24 cellular contexts compared by ENCODE assay signal in the genomic region with DNA sequence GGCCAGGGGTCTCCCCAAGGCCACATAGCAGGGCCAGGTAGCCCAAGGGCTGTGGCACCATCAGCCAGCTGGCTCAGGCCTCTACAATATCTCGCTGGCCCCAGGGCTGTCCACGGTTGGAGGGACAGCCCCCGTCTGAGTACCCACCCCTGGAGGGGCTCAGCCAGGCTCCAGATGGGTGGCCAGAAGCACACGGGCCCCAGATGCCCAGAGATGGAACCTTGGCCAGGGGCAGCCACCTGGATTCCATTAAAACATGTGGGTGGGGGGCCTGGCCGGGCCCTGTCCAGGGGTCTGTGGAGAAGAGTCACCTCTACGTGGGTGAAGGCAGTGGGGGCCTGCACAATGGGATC. TPM values are rescaled to one million over a fixed set of nuclear protein-coding genes. Genes with fewer than 3 reads are reported as not detected.
DNase-seq lines count a peak whose midpoint lies in the region; ATAC-seq and TF ChIP-seq lines count a peak whose summit lies in the region.
"Had no signal": no experiment of that assay in that cellular context is flagged by ENCODE, and none has a peak within 500 bp of the region (broad histone marks: within the 10 kb centered on the region; RNA-seq: fewer than 3 reads in every experiment).

No MANE protein-coding gene starts in this region.

- TF ChIP-seq EP300 in esophagus muscularis mucosa (IDR thresholded peaks at IDR 0.05) (no peak), sigmoid colon (IDR thresholded peaks at IDR 0.05) (no peak)

- H3K27me3 ChIP-seq in heart left ventricle, result no peaks in the 10 kb centered on the region
- no peaks in the 10 kb centered on the region for H3K27me3 ChIP-seq in esophagus muscularis mucosa
- no peaks in the 10 kb centered on the region for H3K27me3 ChIP-seq in sigmoid colon
- H3K27me3 ChIP-seq in uterus, result no peaks in the 10 kb centered on the region
- H3K27me3 ChIP-seq: hepatocyte, SJSA1, thyroid gland had no signal

- 59 to 92% (median 74%) methylated on average over 2 to 6 of the region's 6 CpGs for WGBS in heart left ventricle, 4 donors
- 55% methylated on average over 3 of the region's 6 CpGs for WGBS in esophagus muscularis mucosa
- 85 to 87% methylated on average over 6 of the region's 6 CpGs for WGBS in sigmoid colon, 2 donors

- peak in 1 of 4 donors; percentile 2 for ATAC-seq in heart left ventricle
- ATAC-seq in left cardiac atrium, result no peak

- intact Hi-C loops in heart left ventricle (cut with DNase I) (no loop called here), left cardiac atrium (cut with DNase I) (no loop called here), esophagus muscularis mucosa (cut with DNase I) (no loop called here), sigmoid colon (cut with DNase I) (no loop called here), uterus (cut with DNase I; ENCODE audit: low total_unique reads) (no loop called here)

- H3K27ac Mint-ChIP-seq in glutamatergic neuron (ENCODE audit: unreplicated experiment), result no peak overlapping the region
- H3K27ac Mint-ChIP-seq: activated CD4-positive, alpha-beta memory T cell treated with anti-CD3 and anti-CD28 coated beads for 36 hours; nephron progenitor cell had no signal

- H3K4me1 ChIP-seq in heart left ventricle (peaks cover 0 to 78% (median 35%) of the 10 kb centered on the region in 12 donors), esophagus muscularis mucosa (peaks cover 54 to 87% (median 86%) of the 10 kb centered on the region in 4 donors), sigmoid colon (peaks cover 0 to 81% (median 79%) of the 10 kb centered on the region in 4 donors), uterus (peaks cover 4 to 28% of the 10 kb centered on the region in 2 donors)
- H3K4me1 ChIP-seq: thyroid gland had no signal

- TF ChIP-seq CTCF in heart left ventricle (IDR thresholded peaks at IDR 0.05) (no peak), esophagus muscularis mucosa (IDR thresholded peaks at IDR 0.05) (no peak), sigmoid colon (IDR thresholded peaks at IDR 0.05) (no peak), uterus (IDR thresholded peaks at IDR 0.05) (no peak), glutamatergic neuron (IDR thresholded peaks at IDR 0.05; ENCODE audit: partially characterized antibody, unreplicated experiment) (no peak)

- DNase-seq in heart left ventricle (no peak), left cardiac atrium (no peak), esophagus muscularis mucosa (ENCODE audit: extremely low spot score) (no peak), sigmoid colon (no peak), uterus (no peak), NCI-H1436 (lab: John Stamatoyannopoulos, UW) (no peak), COR-L47 (lab: John Stamatoyannopoulos, UW) (no peak), glutamatergic neuron (no peak)
- DNase-seq: 8988T; activated CD4-positive, alpha-beta memory T cell treated with anti-CD3 and anti-CD28 coated beads for 36 hours; activated gamma-delta T cell treated with Interleukin-2 at 50 U/mL for 16 hours; activated T-cell treated with anti-CD3 and anti-CD28 coated beads for 4 hours; amygdala; cerebellar nuclear complex; effector memory CD4-positive, alpha-beta T cell; NCI-H1105; NCI-H526 treated with DMSO at 0.1 percent for 48 hours; nephron progenitor cell; posterior cingulate gyrus; stimulated activated CD4-positive, alpha-beta T cell treated with anti-CD3 and anti-CD28 coated beads, Interleukin-15, amount 100 ng/mL, for 24 hours; T-helper 2 cell; thyroid gland had no signal

- H3K4me1 Mint-ChIP-seq in glutamatergic neuron (ENCODE audit: low read depth, unreplicated experiment), result peaks cover 21% of the 10 kb centered on the region

- no peak overlapping the region for H3K4me3 Mint-ChIP-seq in glutamatergic neuron (ENCODE audit: unreplicated experiment)
- H3K4me3 Mint-ChIP-seq: activated CD4-positive, alpha-beta memory T cell treated with anti-CD3 and anti-CD28 coated beads for 36 hours; nephron progenitor cell had no signal

- H3K9me3 ChIP-seq in heart left ventricle (no peaks in the 10 kb centered on the region), esophagus muscularis mucosa (no peaks in the 10 kb centered on the region), sigmoid colon (no peaks in the 10 kb centered on the region), uterus (no peaks in the 10 kb centered on the region)
- H3K9me3 ChIP-seq: SJSA1, thyroid gland had no signal

- H3K9me3 Mint-ChIP-seq in glutamatergic neuron (ENCODE audit: unreplicated experiment), result peaks cover 6% of the 10 kb centered on the region
- H3K9me3 Mint-ChIP-seq: activated CD4-positive, alpha-beta memory T cell treated with anti-CD3 and anti-CD28 coated beads for 36 hours; nephron progenitor cell had no signal

- peak overlapping the region in 1 of 12 donors; percentile 2 for H3K4me3 ChIP-seq in heart left ventricle
- H3K4me3 ChIP-seq in esophagus muscularis mucosa, result no peak overlapping the region
- H3K4me3 ChIP-seq in sigmoid colon, result no peak overlapping the region
- no peak overlapping the region for H3K4me3 ChIP-seq in uterus
- H3K4me3 ChIP-seq: hepatocyte, SJSA1, thyroid gland had no signal

- TF ChIP-seq POLR2A in heart left ventricle (IDR thresholded peaks at IDR 0.05) (no peak), esophagus muscularis mucosa (IDR thresholded peaks at IDR 0.05; ENCODE audit: low read depth) (no peak), sigmoid colon (IDR thresholded peaks at IDR 0.05) (no peak), uterus (IDR thresholded peaks at IDR 0.05) (no peak)

- H3K36me3 ChIP-seq in heart left ventricle (no peaks in the 10 kb centered on the region), esophagus muscularis mucosa (peaks cover 0 to 5% (median 0%) of the 10 kb centered on the region in 4 donors), sigmoid colon (no peaks in the 10 kb centered on the region), uterus (no peaks in the 10 kb centered on the region)
- H3K36me3 ChIP-seq: SJSA1, thyroid gland had no signal

- H3K27ac ChIP-seq in heart left ventricle, result peak overlapping the region; percentile 49 to 89 (median 62)
- peak overlapping the region; percentile 86 to 94 (median 87) for H3K27ac ChIP-seq in esophagus muscularis mucosa (replicated peaks in 1 of 4)
- H3K27ac ChIP-seq in sigmoid colon, result peak overlapping the region; percentile 85 to 96 (median 90)
- peak overlapping the region; percentile 47 to 75 for H3K27ac ChIP-seq in uterus
- H3K27ac ChIP-seq: hepatocyte, SJSA1, thyroid gland had no signal

- no peaks in the 10 kb centered on the region for H3K36me3 Mint-ChIP-seq in glutamatergic neuron (ENCODE audit: unreplicated experiment)
- H3K36me3 Mint-ChIP-seq: activated CD4-positive, alpha-beta memory T cell treated with anti-CD3 and anti-CD28 coated beads for 36 hours had no signal

- peaks cover 8% of the 10 kb centered on the region for H3K27me3 Mint-ChIP-seq in glutamatergic neuron (ENCODE audit: unreplicated experiment)
- H3K27me3 Mint-ChIP-seq: activated CD4-positive, alpha-beta memory T cell treated with anti-CD3 and anti-CD28 coated beads for 36 hours had no signal

RNA-seq across cellular contexts. Expression of gene CSPG4, which starts 8.4 kb away (rescaled TPM):
- 10 to 100 TPM in 8 of 9 donors, 1 to 10 TPM in 1; 9.0 to 46.9 (median 18.8) TPM for total RNA-seq in heart left ventricle
- 10 to 100 TPM in 1 of 2 donors, 1 to 10 TPM in 1; 8.5 to 13.9 TPM for polyA plus RNA-seq in heart left ventricle
- 10 to 100 TPM; 16.8 to 27.6 TPM for total RNA-seq in left cardiac atrium
- 100 to 1,000 TPM; 133 to 386 (median 182) TPM for total RNA-seq in esophagus muscularis mucosa
- total RNA-seq in sigmoid colon, result 100 to 1,000 TPM in 2 of 4 donors, 10 to 100 TPM in 2; 45.7 to 151 (median 93.9) TPM
- 1 to 10 TPM in 1 of 3 donors, under 1 TPM in 2; 0.23 to 8.4 (median 0.60) TPM for polyA plus RNA-seq in sigmoid colon
- 10 to 100 TPM; 10.3 to 62.4 (median 46.7) TPM for total RNA-seq in uterus
- total RNA-seq in glutamatergic neuron (ENCODE audit: unreplicated experiment), result 1.1 TPM
- total RNA-seq: activated CD4-positive, alpha-beta memory T cell treated with anti-CD3 and anti-CD28 coated beads for 36 hours had no signal

RNA-seq across cellular contexts. Expression of gene SNX33, which starts 56.5 kb away (rescaled TPM):
- total RNA-seq in heart left ventricle (10 to 100 TPM in 6 of 9 donors, 1 to 10 TPM in 3; 8.3 to 20.9 (median 11.6) TPM), left cardiac atrium (10 to 100 TPM; 14.3 to 17.0 TPM), esophagus muscularis mucosa (10 to 100 TPM; 27.8 to 47.6 (median 40.1) TPM), sigmoid colon (10 to 100 TPM; 20.1 to 32.7 (median 25.8) TPM), uterus (10 to 100 TPM in 3 of 4 donors, 1 to 10 TPM in 1; 8.7 to 43.6 (median 28.2) TPM), glutamatergic neuron (ENCODE audit: unreplicated experiment) (21.2 TPM)
- polyA plus RNA-seq in heart left ventricle (1 to 10 TPM; 7.7 to 9.2 TPM), sigmoid colon (10 to 100 TPM in 2 of 3 donors, 1 to 10 TPM in 1; 9.0 to 20.9 (median 12.7) TPM)
